ENCODE assay signal across 1 cellular context in the genomic region with DNA sequence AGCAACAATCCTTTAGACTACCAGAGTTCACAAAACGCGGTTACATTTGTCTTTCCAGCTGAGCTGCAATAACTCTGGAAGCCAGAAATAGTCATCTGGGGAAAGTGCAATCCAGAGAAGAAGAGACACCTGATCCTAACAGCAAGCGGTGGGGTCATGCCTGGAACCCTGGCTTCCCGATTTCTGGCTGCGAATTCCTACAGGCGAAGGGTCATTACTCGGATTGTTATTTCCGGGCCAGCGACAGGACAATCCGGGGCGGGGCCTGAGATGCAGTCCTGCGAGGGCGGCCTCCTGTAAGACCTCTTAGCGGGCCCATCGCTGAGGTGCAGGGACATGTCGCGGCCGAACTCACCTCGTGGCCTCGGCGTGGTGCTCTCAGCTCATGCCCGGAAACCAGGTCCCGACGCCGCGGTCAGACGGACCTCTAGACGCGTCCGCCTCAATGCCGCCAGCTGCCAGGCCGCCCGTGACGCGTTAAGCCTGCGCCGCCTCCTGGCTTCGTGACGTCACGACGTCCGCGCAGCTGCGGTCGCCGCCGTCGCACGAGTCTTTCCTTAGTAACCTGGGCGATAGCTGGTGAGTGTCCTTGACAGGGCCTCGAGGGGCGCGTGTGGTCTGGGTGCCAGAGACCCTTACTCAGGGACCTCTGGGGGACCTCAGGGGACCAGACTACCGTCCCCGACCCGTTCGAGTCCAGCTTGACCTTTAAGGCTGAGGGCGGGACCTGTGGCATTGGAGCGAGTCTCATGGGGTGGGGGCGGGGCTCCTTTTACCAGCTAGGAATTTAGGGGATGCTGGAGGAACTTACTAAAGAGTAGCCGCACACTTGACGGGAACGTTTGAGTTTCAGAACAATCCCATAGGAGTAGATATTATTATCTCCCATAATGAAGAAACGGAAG.
TF ChIP-seq lines count a peak whose summit lies in the region.

A gene with protein sequence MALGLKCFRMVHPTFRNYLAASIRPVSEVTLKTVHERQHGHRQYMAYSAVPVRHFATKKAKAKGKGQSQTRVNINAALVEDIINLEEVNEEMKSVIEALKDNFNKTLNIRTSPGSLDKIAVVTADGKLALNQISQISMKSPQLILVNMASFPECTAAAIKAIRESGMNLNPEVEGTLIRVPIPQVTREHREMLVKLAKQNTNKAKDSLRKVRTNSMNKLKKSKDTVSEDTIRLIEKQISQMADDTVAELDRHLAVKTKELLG (plus strand): TSS at position 523 of the 905 bp plus-strand sequence. CDS start 6,010 bp downstream, outside the sequence.
A gene with protein sequence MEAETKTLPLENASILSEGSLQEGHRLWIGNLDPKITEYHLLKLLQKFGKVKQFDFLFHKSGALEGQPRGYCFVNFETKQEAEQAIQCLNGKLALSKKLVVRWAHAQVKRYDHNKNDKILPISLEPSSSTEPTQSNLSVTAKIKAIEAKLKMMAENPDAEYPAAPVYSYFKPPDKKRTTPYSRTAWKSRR (minus strand): TSS at position 481 of the 905 bp plus-strand sequence. CDS start 3,348 bp downstream, outside the sequence.

TF ChIP-seq in GM12878, 131 proteins besides CTCF, POLR2A, EP300 and RAD21 (continued from another document and continues in another):
- TF ChIP-seq NFYA (IDR thresholded peaks at IDR 0.05; ENCODE audit: borderline replicate concordance, low read depth, low read length), result no peak
- TF ChIP-seq NFIC (IDR thresholded peaks at IDR 0.05; ENCODE audit: low read depth, low read length), result no peak
- TF ChIP-seq CHD2 (IDR thresholded peaks at IDR 0.05; ENCODE audit: borderline replicate concordance, low read depth, low read length), result 0 out of 2 replicates have a peak, but pooled peaks have one; percentile 67
- TF ChIP-seq CBFB (IDR thresholded peaks at IDR 0.05; ENCODE audit: low read depth), result peak; percentile 87
- peak; percentile 100 for TF ChIP-seq NBN (IDR thresholded peaks at IDR 0.05)
- TF ChIP-seq CBX3 (IDR thresholded peaks at IDR 0.05; ENCODE audit: borderline replicate concordance, low read depth), result no peak
- TF ChIP-seq, protein P1, sequence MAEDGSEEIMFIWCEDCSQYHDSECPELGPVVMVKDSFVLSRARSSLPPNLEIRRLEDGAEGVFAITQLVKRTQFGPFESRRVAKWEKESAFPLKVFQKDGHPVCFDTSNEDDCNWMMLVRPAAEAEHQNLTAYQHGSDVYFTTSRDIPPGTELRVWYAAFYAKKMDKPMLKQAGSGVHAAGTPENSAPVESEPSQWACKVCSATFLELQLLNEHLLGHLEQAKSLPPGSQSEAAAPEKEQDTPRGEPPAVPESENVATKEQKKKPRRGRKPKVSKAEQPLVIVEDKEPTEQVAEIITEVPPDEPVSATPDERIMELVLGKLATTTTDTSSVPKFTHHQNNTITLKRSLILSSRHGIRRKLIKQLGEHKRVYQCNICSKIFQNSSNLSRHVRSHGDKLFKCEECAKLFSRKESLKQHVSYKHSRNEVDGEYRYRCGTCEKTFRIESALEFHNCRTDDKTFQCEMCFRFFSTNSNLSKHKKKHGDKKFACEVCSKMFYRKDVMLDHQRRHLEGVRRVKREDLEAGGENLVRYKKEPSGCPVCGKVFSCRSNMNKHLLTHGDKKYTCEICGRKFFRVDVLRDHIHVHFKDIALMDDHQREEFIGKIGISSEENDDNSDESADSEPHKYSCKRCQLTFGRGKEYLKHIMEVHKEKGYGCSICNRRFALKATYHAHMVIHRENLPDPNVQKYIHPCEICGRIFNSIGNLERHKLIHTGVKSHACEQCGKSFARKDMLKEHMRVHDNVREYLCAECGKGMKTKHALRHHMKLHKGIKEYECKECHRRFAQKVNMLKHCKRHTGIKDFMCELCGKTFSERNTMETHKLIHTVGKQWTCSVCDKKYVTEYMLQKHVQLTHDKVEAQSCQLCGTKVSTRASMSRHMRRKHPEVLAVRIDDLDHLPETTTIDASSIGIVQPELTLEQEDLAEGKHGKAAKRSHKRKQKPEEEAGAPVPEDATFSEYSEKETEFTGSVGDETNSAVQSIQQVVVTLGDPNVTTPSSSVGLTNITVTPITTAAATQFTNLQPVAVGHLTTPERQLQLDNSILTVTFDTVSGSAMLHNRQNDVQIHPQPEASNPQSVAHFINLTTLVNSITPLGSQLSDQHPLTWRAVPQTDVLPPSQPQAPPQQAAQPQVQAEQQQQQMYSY (CRISPR knock-in tag; IDR thresholded peaks at IDR 0.05), result no peak
- TF ChIP-seq, protein P2, sequence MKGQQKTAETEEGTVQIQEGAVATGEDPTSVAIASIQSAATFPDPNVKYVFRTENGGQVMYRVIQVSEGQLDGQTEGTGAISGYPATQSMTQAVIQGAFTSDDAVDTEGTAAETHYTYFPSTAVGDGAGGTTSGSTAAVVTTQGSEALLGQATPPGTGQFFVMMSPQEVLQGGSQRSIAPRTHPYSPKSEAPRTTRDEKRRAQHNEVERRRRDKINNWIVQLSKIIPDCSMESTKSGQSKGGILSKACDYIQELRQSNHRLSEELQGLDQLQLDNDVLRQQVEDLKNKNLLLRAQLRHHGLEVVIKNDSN (IDR thresholded peaks at IDR 0.05; ENCODE audit: borderline replicate concordance, extremely low read length, insufficient read depth, low read depth, low read length), result peak; percentile 47
- peak; percentile 63; the same call in 1 of the 2 replicates for TF ChIP-seq ESRRA (IDR thresholded peaks at IDR 0.05; ENCODE audit: low read length)
- TF ChIP-seq SUPT20H (IDR thresholded peaks at IDR 0.05; ENCODE audit: borderline replicate concordance, control insufficient read depth, low read depth, low read length), result no peak
- peak; percentile 97 for TF ChIP-seq NR2F1 (conservative IDR thresholded peaks at IDR 0.05)
- no peak; the same call in 1 of the 2 replicates for TF ChIP-seq CHD1 (IDR thresholded peaks at IDR 0.05; ENCODE audit: low read depth, low read length)
- TF ChIP-seq BRCA1 (IDR thresholded peaks at IDR 0.05; ENCODE audit: low read depth, low read length), result peak; percentile 60; the same call in 1 of the 2 replicates
- TF ChIP-seq KLF5 (IDR thresholded peaks at IDR 0.05; ENCODE audit: partially characterized antibody), result peak; percentile 57
- TF ChIP-seq HDGF (IDR thresholded peaks at IDR 0.05), result peak; percentile 56; the same call in 1 of the 2 replicates
- TF ChIP-seq, protein P3, sequence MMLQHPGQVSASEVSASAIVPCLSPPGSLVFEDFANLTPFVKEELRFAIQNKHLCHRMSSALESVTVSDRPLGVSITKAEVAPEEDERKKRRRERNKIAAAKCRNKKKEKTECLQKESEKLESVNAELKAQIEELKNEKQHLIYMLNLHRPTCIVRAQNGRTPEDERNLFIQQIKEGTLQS (IDR thresholded peaks at IDR 0.05; ENCODE audit: borderline replicate concordance, extremely low read depth, low read depth, low read length), result peak; percentile 63; the same call in 1 of the 2 replicates
- TF ChIP-seq, protein P4, sequence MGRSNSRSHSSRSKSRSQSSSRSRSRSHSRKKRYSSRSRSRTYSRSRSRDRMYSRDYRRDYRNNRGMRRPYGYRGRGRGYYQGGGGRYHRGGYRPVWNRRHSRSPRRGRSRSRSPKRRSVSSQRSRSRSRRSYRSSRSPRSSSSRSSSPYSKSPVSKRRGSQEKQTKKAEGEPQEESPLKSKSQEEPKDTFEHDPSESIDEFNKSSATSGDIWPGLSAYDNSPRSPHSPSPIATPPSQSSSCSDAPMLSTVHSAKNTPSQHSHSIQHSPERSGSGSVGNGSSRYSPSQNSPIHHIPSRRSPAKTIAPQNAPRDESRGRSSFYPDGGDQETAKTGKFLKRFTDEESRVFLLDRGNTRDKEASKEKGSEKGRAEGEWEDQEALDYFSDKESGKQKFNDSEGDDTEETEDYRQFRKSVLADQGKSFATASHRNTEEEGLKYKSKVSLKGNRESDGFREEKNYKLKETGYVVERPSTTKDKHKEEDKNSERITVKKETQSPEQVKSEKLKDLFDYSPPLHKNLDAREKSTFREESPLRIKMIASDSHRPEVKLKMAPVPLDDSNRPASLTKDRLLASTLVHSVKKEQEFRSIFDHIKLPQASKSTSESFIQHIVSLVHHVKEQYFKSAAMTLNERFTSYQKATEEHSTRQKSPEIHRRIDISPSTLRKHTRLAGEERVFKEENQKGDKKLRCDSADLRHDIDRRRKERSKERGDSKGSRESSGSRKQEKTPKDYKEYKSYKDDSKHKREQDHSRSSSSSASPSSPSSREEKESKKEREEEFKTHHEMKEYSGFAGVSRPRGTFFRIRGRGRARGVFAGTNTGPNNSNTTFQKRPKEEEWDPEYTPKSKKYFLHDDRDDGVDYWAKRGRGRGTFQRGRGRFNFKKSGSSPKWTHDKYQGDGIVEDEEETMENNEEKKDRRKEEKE (IDR thresholded peaks at IDR 0.05), result no peak
- no peak for TF ChIP-seq MYB (IDR thresholded peaks at IDR 0.05; ENCODE audit: borderline replicate concordance, low read depth, low read length)
- TF ChIP-seq, protein P5, sequence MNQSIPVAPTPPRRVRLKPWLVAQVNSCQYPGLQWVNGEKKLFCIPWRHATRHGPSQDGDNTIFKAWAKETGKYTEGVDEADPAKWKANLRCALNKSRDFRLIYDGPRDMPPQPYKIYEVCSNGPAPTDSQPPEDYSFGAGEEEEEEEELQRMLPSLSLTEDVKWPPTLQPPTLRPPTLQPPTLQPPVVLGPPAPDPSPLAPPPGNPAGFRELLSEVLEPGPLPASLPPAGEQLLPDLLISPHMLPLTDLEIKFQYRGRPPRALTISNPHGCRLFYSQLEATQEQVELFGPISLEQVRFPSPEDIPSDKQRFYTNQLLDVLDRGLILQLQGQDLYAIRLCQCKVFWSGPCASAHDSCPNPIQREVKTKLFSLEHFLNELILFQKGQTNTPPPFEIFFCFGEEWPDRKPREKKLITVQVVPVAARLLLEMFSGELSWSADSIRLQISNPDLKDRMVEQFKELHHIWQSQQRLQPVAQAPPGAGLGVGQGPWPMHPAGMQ (IDR thresholded peaks at IDR 0.05; ENCODE audit: borderline replicate concordance), result no peak
- no peak for TF ChIP-seq ZNF24 (IDR thresholded peaks at IDR 0.05)
- TF ChIP-seq, protein P6, sequence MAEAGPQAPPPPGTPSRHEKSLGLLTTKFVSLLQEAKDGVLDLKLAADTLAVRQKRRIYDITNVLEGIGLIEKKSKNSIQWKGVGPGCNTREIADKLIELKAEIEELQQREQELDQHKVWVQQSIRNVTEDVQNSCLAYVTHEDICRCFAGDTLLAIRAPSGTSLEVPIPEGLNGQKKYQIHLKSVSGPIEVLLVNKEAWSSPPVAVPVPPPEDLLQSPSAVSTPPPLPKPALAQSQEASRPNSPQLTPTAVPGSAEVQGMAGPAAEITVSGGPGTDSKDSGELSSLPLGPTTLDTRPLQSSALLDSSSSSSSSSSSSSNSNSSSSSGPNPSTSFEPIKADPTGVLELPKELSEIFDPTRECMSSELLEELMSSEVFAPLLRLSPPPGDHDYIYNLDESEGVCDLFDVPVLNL (IDR thresholded peaks at IDR 0.05; ENCODE audit: low read depth, low read length), result no peak
- peak; percentile 78; the same call in 1 of the 2 replicates for TF ChIP-seq MXI1 (IDR thresholded peaks at IDR 0.05; ENCODE audit: low read depth, low read length)
- TF ChIP-seq IRF4 (IDR thresholded peaks at IDR 0.05; ENCODE audit: low read depth, low read length), result 0 out of 2 replicates have a peak, but pooled peaks have one; percentile 20
- peak; percentile 61 for TF ChIP-seq SP1 (IDR thresholded peaks at IDR 0.05; ENCODE audit: low read depth, low read length)
- TF ChIP-seq, protein P7, sequence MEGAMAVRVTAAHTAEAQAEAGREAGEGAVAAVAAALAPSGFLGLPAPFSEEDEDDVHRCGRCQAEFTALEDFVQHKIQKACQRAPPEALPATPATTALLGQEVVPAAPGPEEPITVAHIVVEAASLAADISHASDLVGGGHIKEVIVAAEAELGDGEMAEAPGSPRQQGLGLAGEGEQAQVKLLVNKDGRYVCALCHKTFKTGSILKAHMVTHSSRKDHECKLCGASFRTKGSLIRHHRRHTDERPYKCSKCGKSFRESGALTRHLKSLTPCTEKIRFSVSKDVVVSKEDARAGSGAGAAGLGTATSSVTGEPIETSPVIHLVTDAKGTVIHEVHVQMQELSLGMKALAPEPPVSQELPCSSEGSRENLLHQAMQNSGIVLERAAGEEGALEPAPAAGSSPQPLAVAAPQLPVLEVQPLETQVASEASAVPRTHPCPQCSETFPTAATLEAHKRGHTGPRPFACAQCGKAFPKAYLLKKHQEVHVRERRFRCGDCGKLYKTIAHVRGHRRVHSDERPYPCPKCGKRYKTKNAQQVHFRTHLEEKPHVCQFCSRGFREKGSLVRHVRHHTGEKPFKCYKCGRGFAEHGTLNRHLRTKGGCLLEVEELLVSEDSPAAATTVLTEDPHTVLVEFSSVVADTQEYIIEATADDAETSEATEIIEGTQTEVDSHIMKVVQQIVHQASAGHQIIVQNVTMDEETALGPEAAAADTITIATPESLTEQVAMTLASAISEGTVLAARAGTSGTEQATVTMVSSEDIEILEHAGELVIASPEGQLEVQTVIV (IDR thresholded peaks at IDR 0.05; ENCODE audit: borderline replicate concordance, partially characterized antibody), result no peak
- TF ChIP-seq, protein P8, sequence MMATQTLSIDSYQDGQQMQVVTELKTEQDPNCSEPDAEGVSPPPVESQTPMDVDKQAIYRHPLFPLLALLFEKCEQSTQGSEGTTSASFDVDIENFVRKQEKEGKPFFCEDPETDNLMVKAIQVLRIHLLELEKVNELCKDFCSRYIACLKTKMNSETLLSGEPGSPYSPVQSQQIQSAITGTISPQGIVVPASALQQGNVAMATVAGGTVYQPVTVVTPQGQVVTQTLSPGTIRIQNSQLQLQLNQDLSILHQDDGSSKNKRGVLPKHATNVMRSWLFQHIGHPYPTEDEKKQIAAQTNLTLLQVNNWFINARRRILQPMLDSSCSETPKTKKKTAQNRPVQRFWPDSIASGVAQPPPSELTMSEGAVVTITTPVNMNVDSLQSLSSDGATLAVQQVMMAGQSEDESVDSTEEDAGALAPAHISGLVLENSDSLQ (IDR thresholded peaks at IDR 0.05), result peak; percentile 68; the same call in 1 of the 2 replicates
- no peak for TF ChIP-seq CBX5 (IDR thresholded peaks at IDR 0.05; ENCODE audit: low read depth)
- peak; percentile 93 for TF ChIP-seq RUNX3 (IDR thresholded peaks at IDR 0.05; ENCODE audit: low read length)
- peak; percentile 29 for TF ChIP-seq SIX5 (IDR thresholded peaks at IDR 0.05; ENCODE audit: low read depth, low read length, severe bottlenecking)
- TF ChIP-seq TCF3 (IDR thresholded peaks at IDR 0.05; ENCODE audit: borderline replicate concordance, insufficient read depth, low read depth, low read length), result peak; percentile 96
- TF ChIP-seq CREB1 (IDR thresholded peaks at IDR 0.05; ENCODE audit: low read depth), result peak; percentile 100
- peak; percentile 81 for TF ChIP-seq BACH1 (IDR thresholded peaks at IDR 0.05; ENCODE audit: borderline replicate concordance)
- TF ChIP-seq ZZZ3 (IDR thresholded peaks at IDR 0.05; ENCODE audit: control insufficient read depth, insufficient read length, low read depth), result no peak
- TF ChIP-seq SRF (IDR thresholded peaks at IDR 0.05; ENCODE audit: low read depth in 2 of 2, low read length in 2 of 2), result peak; percentile 12 to 75; a peak in 3 of 4 replicates
- TF ChIP-seq BHLHE40 (IDR thresholded peaks at IDR 0.05; ENCODE audit: borderline replicate concordance in 1 of 2, low read depth in 2 of 2, low read length in 1 of 2), result peak; percentile 91 to 97
- peak; percentile 27; the same call in 1 of the 2 replicates for TF ChIP-seq YY1 (IDR thresholded peaks at IDR 0.05; ENCODE audit: low read depth, low read length)
- TF ChIP-seq PAX5 (IDR thresholded peaks at IDR 0.05; ENCODE audit: borderline replicate concordance, low read depth, low read length), result peak; percentile 70
- TF ChIP-seq WRNIP1 (IDR thresholded peaks at IDR 0.05; ENCODE audit: borderline replicate concordance, low read depth, low read length), result no peak
- peak; percentile 83; the same call in 1 of the 2 replicates for TF ChIP-seq POLR2AphosphoS5 (IDR thresholded peaks at IDR 0.05; ENCODE audit: low read length)
- peak; percentile 84 for TF ChIP-seq RELA (IDR thresholded peaks at IDR 0.05; ENCODE audit: borderline replicate concordance, partially characterized antibody)
- TF ChIP-seq CHD4 (IDR thresholded peaks at IDR 0.05), result no peak
- TF ChIP-seq TAF1 (IDR thresholded peaks at IDR 0.05; ENCODE audit: borderline replicate concordance, low read depth, low read length), result peak; percentile 73; the same call in 1 of the 2 replicates
- TF ChIP-seq EED (IDR thresholded peaks at IDR 0.05; ENCODE audit: low read depth), result no peak
